ENCODE assay signal across 9 cellular contexts in genomic region chr6:137389150-137389664, GRCh38.
DNase-seq lines count a peak whose midpoint lies in the region; ATAC-seq, FAIRE-seq and TF ChIP-seq lines count a peak whose summit lies in the region.
"Had no signal": no experiment of that assay in that cellular context is flagged by ENCODE, and none has a peak within 500 bp of the region (broad histone marks: within the 10 kb centered on the region; RNA-seq: fewer than 3 reads in every experiment).

No MANE protein-coding gene starts in this region.

- no peak for TF ChIP-seq CTCF in WTC11 (IDR thresholded peaks at IDR 0.05)

- no peaks in the 10 kb centered on the region for H3K36me3 Mint-ChIP-seq in WTC11

- no peaks in the 10 kb centered on the region for H3K9me3 ChIP-seq in KOPT-K1 (ENCODE audit: insufficient read depth, low read length, poor library complexity, severe bottlenecking)

- no peaks in the 10 kb centered on the region for H3K9me3 Mint-ChIP-seq in WTC11

- peak overlapping the region; percentile 22 for H3K27ac ChIP-seq in KOPT-K1 (ENCODE audit: low read depth, low read length, poor library complexity, severe bottlenecking)

- POLR2A ChIA-PET in WTC11 (lab: Charles Lee) = no interaction called here

- CTCF ChIA-PET in WTC11 (lab: Charles Lee) = no interaction called here

- H3K36me3 ChIP-seq in KOPT-K1 (ENCODE audit: insufficient read depth, low read length) = no peaks in the 10 kb centered on the region

- no peaks in the 10 kb centered on the region for H3K4me1 Mint-ChIP-seq in WTC11

- ATAC-seq in WTC11 (no peak), HG03342 (IDR thresholded peaks at IDR 0.05; ENCODE audit: unreplicated experiment) (no peak)
- ATAC-seq: left colon had no signal

- H3K27ac Mint-ChIP-seq in WTC11 = no peak overlapping the region

- no peak for DNase-seq in GM19239 (ENCODE audit: insufficient read length, low spot score)
- peak; percentile 67 to 69 for DNase-seq in activated CD4-positive, alpha-beta T cell treated with anti-CD3 and anti-CD28 coated beads, Interleukin-2, amount 50 U/mL, for 4 hours
- DNase-seq in globus pallidus (ENCODE audit: low spot score) = peak; percentile 38
- DNase-seq in stimulated activated CD8-positive, alpha-beta memory T cell treated with anti-CD3 and anti-CD28 coated beads, Interleukin-7, amount 100 ng/mL, for 48 hours (ENCODE audit: extremely low read depth in 1 of 2, low read depth in 1 of 2) = peak; percentile 22 to 69
- no peak for DNase-seq in WTC11 (ENCODE audit: low spot score)
- no peak for DNase-seq in NCI-H1417 treated with DMSO at 0.1 percent for 48 hours (lab: John Stamatoyannopoulos, UW)

- no peak overlapping the region for H3K4me3 Mint-ChIP-seq in WTC11

- peaks cover 78% of the 10 kb centered on the region for H3K27me3 Mint-ChIP-seq in WTC11 (ENCODE audit: low read depth)

- peak; percentile 82 for FAIRE-seq in GM19239 (lab: Jason Lieb, UNC)

TF ChIP-seq in WTC11, 78 proteins besides CTCF, POLR2A, EP300 and RAD21:
- TF ChIP-seq JAZF1 (CRISPR knock-in tag; IDR thresholded peaks at IDR 0.05) = no peak
- no peak for TF ChIP-seq IRF2 (CRISPR knock-in tag; IDR thresholded peaks at IDR 0.05; ENCODE audit: borderline replicate concordance, low read depth)
- TF ChIP-seq SP1 (CRISPR knock-in tag; conservative IDR thresholded peaks at IDR 0.05) = no peak
- TF ChIP-seq ZBTB21 (CRISPR knock-in tag; IDR thresholded peaks at IDR 0.05; ENCODE audit: borderline replicate concordance) = no peak
- TF ChIP-seq CBFB (CRISPR knock-in tag; IDR thresholded peaks at IDR 0.05; ENCODE audit: low read depth) = no peak
- no peak for TF ChIP-seq NR2C2 (CRISPR knock-in tag; IDR thresholded peaks at IDR 0.05)
- TF ChIP-seq NFE2L1 (CRISPR knock-in tag; IDR thresholded peaks at IDR 0.05) = no peak
- no peak for TF ChIP-seq ZNF671 (CRISPR knock-in tag; IDR thresholded peaks at IDR 0.05)
- TF ChIP-seq, protein P1, sequence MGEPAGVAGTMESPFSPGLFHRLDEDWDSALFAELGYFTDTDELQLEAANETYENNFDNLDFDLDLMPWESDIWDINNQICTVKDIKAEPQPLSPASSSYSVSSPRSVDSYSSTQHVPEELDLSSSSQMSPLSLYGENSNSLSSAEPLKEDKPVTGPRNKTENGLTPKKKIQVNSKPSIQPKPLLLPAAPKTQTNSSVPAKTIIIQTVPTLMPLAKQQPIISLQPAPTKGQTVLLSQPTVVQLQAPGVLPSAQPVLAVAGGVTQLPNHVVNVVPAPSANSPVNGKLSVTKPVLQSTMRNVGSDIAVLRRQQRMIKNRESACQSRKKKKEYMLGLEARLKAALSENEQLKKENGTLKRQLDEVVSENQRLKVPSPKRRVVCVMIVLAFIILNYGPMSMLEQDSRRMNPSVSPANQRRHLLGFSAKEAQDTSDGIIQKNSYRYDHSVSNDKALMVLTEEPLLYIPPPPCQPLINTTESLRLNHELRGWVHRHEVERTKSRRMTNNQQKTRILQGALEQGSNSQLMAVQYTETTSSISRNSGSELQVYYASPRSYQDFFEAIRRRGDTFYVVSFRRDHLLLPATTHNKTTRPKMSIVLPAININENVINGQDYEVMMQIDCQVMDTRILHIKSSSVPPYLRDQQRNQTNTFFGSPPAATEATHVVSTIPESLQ (CRISPR knock-in tag; IDR thresholded peaks at IDR 0.05) = no peak
- TF ChIP-seq, protein P2, sequence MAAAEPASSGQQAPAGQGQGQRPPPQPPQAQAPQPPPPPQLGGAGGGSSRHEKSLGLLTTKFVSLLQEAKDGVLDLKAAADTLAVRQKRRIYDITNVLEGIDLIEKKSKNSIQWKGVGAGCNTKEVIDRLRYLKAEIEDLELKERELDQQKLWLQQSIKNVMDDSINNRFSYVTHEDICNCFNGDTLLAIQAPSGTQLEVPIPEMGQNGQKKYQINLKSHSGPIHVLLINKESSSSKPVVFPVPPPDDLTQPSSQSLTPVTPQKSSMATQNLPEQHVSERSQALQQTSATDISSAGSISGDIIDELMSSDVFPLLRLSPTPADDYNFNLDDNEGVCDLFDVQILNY (CRISPR knock-in tag; IDR thresholded peaks at IDR 0.05) = no peak
- TF ChIP-seq, protein P3, sequence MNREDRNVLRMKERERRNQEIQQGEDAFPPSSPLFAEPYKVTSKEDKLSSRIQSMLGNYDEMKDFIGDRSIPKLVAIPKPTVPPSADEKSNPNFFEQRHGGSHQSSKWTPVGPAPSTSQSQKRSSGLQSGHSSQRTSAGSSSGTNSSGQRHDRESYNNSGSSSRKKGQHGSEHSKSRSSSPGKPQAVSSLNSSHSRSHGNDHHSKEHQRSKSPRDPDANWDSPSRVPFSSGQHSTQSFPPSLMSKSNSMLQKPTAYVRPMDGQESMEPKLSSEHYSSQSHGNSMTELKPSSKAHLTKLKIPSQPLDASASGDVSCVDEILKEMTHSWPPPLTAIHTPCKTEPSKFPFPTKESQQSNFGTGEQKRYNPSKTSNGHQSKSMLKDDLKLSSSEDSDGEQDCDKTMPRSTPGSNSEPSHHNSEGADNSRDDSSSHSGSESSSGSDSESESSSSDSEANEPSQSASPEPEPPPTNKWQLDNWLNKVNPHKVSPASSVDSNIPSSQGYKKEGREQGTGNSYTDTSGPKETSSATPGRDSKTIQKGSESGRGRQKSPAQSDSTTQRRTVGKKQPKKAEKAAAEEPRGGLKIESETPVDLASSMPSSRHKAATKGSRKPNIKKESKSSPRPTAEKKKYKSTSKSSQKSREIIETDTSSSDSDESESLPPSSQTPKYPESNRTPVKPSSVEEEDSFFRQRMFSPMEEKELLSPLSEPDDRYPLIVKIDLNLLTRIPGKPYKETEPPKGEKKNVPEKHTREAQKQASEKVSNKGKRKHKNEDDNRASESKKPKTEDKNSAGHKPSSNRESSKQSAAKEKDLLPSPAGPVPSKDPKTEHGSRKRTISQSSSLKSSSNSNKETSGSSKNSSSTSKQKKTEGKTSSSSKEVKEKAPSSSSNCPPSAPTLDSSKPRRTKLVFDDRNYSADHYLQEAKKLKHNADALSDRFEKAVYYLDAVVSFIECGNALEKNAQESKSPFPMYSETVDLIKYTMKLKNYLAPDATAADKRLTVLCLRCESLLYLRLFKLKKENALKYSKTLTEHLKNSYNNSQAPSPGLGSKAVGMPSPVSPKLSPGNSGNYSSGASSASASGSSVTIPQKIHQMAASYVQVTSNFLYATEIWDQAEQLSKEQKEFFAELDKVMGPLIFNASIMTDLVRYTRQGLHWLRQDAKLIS (CRISPR knock-in tag; IDR thresholded peaks at IDR 0.05; ENCODE audit: borderline replicate concordance) = no peak
- no peak for TF ChIP-seq NFATC4 (CRISPR knock-in tag; IDR thresholded peaks at IDR 0.05)
- TF ChIP-seq STAT6 (CRISPR knock-in tag; conservative IDR thresholded peaks at IDR 0.05; ENCODE audit: low read depth) = no peak
- no peak for TF ChIP-seq ZNF138 (CRISPR knock-in tag; conservative IDR thresholded peaks at IDR 0.05)
- TF ChIP-seq RELA (CRISPR knock-in tag; IDR thresholded peaks at IDR 0.05; ENCODE audit: borderline replicate concordance) = no peak
- TF ChIP-seq ELF4 (CRISPR knock-in tag; IDR thresholded peaks at IDR 0.05; ENCODE audit: low read depth) = no peak
- no peak for TF ChIP-seq ZNF423 (CRISPR knock-in tag; IDR thresholded peaks at IDR 0.05)
- no peak for TF ChIP-seq FOXK1 (CRISPR knock-in tag; IDR thresholded peaks at IDR 0.05)

Comparison
In these comparisons a context has a peak if more than half of its experiments do, and no peak if none do; other contexts are left out.
1. DNase-seq: peak in activated CD4-positive, alpha-beta T cell treated with anti-CD3 and anti-CD28 coated beads, Interleukin-2, amount 50 U/mL, for 4 hours (2 of 2), globus pallidus (single experiment) and stimulated activated CD8-positive, alpha-beta memory T cell treated with anti-CD3 and anti-CD28 coated beads, Interleukin-7, amount 100 ng/mL, for 48 hours (2 of 2); none in GM19239 (single experiment), WTC11 (single experiment) and NCI-H1417 treated with DMSO at 0.1 percent for 48 hours (single experiment).